Comparison of ENCODE assay signal across 2 cellular contexts in the genomic region with DNA sequence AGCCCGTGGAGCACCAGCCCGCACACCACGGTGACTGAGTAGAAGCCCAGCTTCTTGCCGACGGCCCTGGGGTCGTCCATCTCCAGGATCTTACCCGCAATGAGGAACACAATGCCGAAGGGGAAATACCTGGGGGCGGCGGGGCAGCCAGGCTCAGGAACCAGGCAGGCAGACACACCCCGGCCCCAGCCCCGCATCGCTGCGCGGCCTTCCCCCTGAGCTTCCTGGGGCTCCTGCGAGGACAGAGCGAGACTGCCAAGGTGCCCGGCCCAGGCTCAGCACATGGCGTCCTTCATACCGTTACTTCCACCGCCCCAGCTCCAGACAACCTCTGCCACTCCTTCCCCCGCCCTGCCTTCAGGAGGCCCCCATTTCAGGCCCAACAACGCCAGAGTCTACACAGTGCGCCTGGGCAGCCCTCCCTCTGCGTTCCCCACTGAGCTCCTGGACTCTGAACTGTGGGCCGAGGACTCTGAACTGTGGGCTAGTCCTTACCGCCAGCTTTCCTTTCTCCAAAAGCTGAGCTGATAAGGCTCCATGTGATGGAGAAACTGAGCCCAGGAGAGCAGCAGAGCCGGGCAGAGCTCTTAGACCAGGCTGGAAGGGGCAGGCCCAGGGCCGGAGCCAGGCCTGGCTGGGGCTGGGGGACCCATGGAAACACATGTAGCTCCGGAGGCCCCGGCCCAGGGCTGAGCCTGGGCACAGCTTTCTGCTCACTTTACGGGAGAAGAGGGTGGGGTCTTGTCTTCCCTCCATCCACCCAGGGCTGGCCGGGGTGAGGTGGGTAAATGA.
TF ChIP-seq lines count a peak whose summit lies in the region.

No MANE protein-coding gene starts in this region.

TF ChIP-seq in IMR-90, 13 proteins besides CTCF, POLR2A, EP300 and RAD21:
- TF ChIP-seq NFE2L2 (IDR thresholded peaks at IDR 0.05; ENCODE audit: low read depth, low read length), result no peak
- TF ChIP-seq CHD1 (IDR thresholded peaks at IDR 0.05; ENCODE audit: low read depth, low read length), result no peak
- no peak for TF ChIP-seq BHLHE40 (IDR thresholded peaks at IDR 0.05; ENCODE audit: low read depth, low read length)

TF ChIP-seq in H1, 55 proteins besides CTCF, POLR2A, EP300 and RAD21:
- TF ChIP-seq SIX5 (IDR thresholded peaks at IDR 0.05; ENCODE audit: low read depth, low read length) (no peak), FOSL1 (IDR thresholded peaks at IDR 0.05; ENCODE audit: insufficient read depth, low read depth, low read length) (no peak), RNF2 (IDR thresholded peaks at IDR 0.05; ENCODE audit: borderline replicate concordance, low read depth, low read length, missing control alignments, poor library complexity, severe bottlenecking) (no peak)
